ENCODE assay signal across 1 cellular context in the genomic region with DNA sequence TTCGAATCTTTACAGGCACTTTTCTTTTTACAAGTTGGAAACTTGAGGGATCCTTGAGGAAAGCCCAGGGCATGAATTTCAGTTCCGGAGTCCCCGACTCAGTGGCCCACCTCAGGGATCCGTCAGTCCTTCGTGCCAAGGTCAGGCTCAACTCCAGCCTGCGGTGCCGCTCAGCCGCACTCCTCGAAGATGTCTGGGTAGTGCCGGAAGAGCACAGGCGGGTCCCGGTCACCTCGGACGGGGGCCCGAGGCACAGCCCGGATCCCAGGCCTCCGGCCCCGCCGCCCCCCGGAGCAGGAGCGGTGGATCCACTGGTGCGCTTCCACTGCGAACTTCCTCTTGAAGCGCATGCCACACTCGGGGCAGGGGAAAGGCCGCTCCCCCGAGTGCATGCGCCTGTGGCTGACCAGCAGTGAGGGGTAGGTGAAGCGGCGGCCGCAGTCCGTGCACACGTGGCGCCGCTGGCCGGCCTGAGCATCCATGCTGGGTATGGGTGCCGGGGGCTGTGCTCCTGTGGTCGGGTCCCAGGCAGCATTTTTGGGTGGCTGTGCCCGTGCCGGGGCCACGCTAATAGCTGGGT.
TF ChIP-seq lines count a peak whose summit lies in the region.

No MANE protein-coding gene starts in this region.

TF ChIP-seq in K562, 482 proteins besides CTCF, POLR2A, EP300 and RAD21:
- TF ChIP-seq GTF2E2 (tag; IDR thresholded peaks at IDR 0.05) (0 out of 2 replicates have a peak, but pooled peaks have one; percentile 7), POLR2G (IDR thresholded peaks at IDR 0.05; ENCODE audit: low read depth, low read length) (peak; percentile 57), TBP (optimal IDR thresholded peaks at IDR 0.05; ENCODE audit: low read depth, low read length) (no peak), PHF21A (IDR thresholded peaks at IDR 0.05; ENCODE audit: borderline replicate concordance, low read depth) (no peak), ZNF311 (CRISPR knock-in tag; IDR thresholded peaks at IDR 0.05) (no peak), PTBP1 (IDR thresholded peaks at IDR 0.05; ENCODE audit: low read depth, low read length) (no peak), RBFOX2 (IDR thresholded peaks at IDR 0.05; ENCODE audit: low read depth, low read length) (0 out of 2 replicates have a peak, but pooled peaks have one; percentile 26)
- TF ChIP-seq, protein P1, sequence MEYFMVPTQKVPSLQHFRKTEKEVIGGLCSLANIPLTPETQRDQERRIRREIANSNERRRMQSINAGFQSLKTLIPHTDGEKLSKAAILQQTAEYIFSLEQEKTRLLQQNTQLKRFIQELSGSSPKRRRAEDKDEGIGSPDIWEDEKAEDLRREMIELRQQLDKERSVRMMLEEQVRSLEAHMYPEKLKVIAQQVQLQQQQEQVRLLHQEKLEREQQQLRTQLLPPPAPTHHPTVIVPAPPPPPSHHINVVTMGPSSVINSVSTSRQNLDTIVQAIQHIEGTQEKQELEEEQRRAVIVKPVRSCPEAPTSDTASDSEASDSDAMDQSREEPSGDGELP (CRISPR knock-in tag; IDR thresholded peaks at IDR 0.05; ENCODE audit: borderline replicate concordance), result 0 out of 2 replicates have a peak, but pooled peaks have one; percentile 9
- TF ChIP-seq, protein P2, sequence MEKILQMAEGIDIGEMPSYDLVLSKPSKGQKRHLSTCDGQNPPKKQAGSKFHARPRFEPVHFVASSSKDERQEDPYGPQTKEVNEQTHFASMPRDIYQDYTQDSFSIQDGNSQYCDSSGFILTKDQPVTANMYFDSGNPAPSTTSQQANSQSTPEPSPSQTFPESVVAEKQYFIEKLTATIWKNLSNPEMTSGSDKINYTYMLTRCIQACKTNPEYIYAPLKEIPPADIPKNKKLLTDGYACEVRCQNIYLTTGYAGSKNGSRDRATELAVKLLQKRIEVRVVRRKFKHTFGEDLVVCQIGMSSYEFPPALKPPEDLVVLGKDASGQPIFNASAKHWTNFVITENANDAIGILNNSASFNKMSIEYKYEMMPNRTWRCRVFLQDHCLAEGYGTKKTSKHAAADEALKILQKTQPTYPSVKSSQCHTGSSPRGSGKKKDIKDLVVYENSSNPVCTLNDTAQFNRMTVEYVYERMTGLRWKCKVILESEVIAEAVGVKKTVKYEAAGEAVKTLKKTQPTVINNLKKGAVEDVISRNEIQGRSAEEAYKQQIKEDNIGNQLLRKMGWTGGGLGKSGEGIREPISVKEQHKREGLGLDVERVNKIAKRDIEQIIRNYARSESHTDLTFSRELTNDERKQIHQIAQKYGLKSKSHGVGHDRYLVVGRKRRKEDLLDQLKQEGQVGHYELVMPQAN (IDR thresholded peaks at IDR 0.05; ENCODE audit: borderline replicate concordance), result no peak
